ENCODE assay signal across 8 cellular contexts in genomic region chr4:65670331-65671031, GRCh38. TPM values are rescaled to one million over a fixed set of nuclear protein-coding genes. Genes with fewer than 3 reads are reported as not detected.
DNase-seq lines count a peak whose midpoint lies in the region; ATAC-seq, FAIRE-seq and TF ChIP-seq lines count a peak whose summit lies in the region.

Gene EPHA5 (minus strand): TSS chr4:65670489. CDS start chr4:65669742, 747 bp downstream.

- ATAC-seq in HG02642 (IDR thresholded peaks at IDR 0.05; ENCODE audit: poor library complexity, unreplicated experiment) (peak; percentile 66), HG03097 (IDR thresholded peaks at IDR 0.05; ENCODE audit: low FRiP score, unreplicated experiment) (no peak)

- peaks cover 26% of the 10 kb centered on the region for H3K27me3 Mint-ChIP-seq in chondrocyte (ENCODE audit: low read depth)

- H4K20me1 ChIP-seq in keratinocyte (ENCODE audit: control insufficient read depth, extremely low read depth, insufficient read depth, low read length) = peaks cover 2% of the 10 kb centered on the region

- no peaks in the 10 kb centered on the region for H3K79me2 ChIP-seq in keratinocyte (ENCODE audit: control insufficient read depth, insufficient read depth, low read length)

- TF ChIP-seq POLR2A in spleen (IDR thresholded peaks at IDR 0.05) = no peak

- no peak for TF ChIP-seq CTCF in BE2C (IDR thresholded peaks at IDR 0.05; ENCODE audit: low read depth, low read length)
- TF ChIP-seq CTCF in chondrocyte (IDR thresholded peaks at IDR 0.05) = peak; percentile 53
- TF ChIP-seq CTCF in keratinocyte (optimal IDR thresholded peaks at IDR 0.05 in 1 of 3, IDR thresholded peaks at IDR 0.05 in 1 of 3, conservative IDR thresholded peaks at IDR 0.05 in 1 of 3; ENCODE audit: extremely low read depth in 1 of 3, insufficient read depth in 2 of 3, low read length in 3 of 3) = peak; percentile 3 to 27 (median 10)
- TF ChIP-seq CTCF in spleen (IDR thresholded peaks at IDR 0.05 in 8 of 11, conservative IDR thresholded peaks at IDR 0.05 in 3 of 11) = peak in 2 of 11 experiments; percentile 6 to 14

- no peaks in the 10 kb centered on the region for H3K9me1 ChIP-seq in keratinocyte (ENCODE audit: control insufficient read depth, extremely low read depth, insufficient read depth, low read length)

- peak within 1 kb of the TSS; percentile 86 for H3K4me2 ChIP-seq in keratinocyte (ENCODE audit: control insufficient read depth, extremely low read depth, insufficient read depth, low read depth, low read length)

- FAIRE-seq in keratinocyte (lab: Jason Lieb, UNC) = no peak

- no peaks in the 10 kb centered on the region for H3K9me3 Mint-ChIP-seq in chondrocyte (ENCODE audit: low read depth)

- H3K27ac ChIP-seq in keratinocyte (ENCODE audit: control insufficient read depth, insufficient read depth, low read length) (no peak within 1 kb of the TSS), spleen (peak within 1 kb of the TSS in 2 of 8 donors; percentile 16 to 18)

- peak within 1 kb of the TSS; percentile 84 for H2AFZ ChIP-seq in keratinocyte (ENCODE audit: control insufficient read depth, low read length)

- H3K27me3 ChIP-seq in BE2C (peaks cover 47% of the 10 kb centered on the region), keratinocyte (ENCODE audit: control insufficient read depth, extremely low read depth, insufficient read depth, low read length) (peaks cover 42% of the 10 kb centered on the region), spleen (replicated peaks in 1 of 7) (peaks cover 0 to 57% (median 42%) of the 10 kb centered on the region in 7 donors)

- H3K27ac Mint-ChIP-seq in chondrocyte (ENCODE audit: unreplicated experiment) = peak within 1 kb of the TSS; percentile 33

- no peaks in the 10 kb centered on the region for H3K4me1 ChIP-seq in BE2C
- peaks cover 11% of the 10 kb centered on the region for H3K4me1 ChIP-seq in keratinocyte (ENCODE audit: control insufficient read depth, extremely low read depth, insufficient read depth, low read length)
- H3K4me1 ChIP-seq in spleen = peaks cover 0 to 30% (median 19%) of the 10 kb centered on the region in 6 donors

- intact Hi-C loops in spleen (cut with DNase I; ENCODE audit: low total_unique reads) = no loop called here

- H3K4me3 Mint-ChIP-seq in chondrocyte (ENCODE audit: unreplicated experiment) = peak within 1 kb of the TSS; percentile 73

- dilution Hi-C loops in keratinocyte (cut with MboI; ENCODE audit: extremely low pct_ligation_motif_present, low sequenced_read_pairs) = no loop called here

- peaks cover 46% of the 10 kb centered on the region for H3K4me1 Mint-ChIP-seq in chondrocyte (ENCODE audit: low read depth)

- peaks cover 2% of the 10 kb centered on the region for H3K36me3 Mint-ChIP-seq in chondrocyte (ENCODE audit: low read depth)

- DNase-seq in BE2C = peak; percentile 81
- peak; percentile 48 for DNase-seq in NCI-H82 treated with DMSO at 0.1 percent for 48 hours (lab: John Stamatoyannopoulos, UW; ENCODE audit: unreplicated experiment)
- peak; percentile 97 for DNase-seq in chondrocyte (ENCODE audit: low spot score)
- no peak for DNase-seq in keratinocyte (ENCODE audit: low read depth, low spot score)
- peak; percentile 72 for DNase-seq in spleen
- no peak for DNase-seq in cerebellar nuclear complex (lab: John Stamatoyannopoulos, UW)

- no peaks in the 10 kb centered on the region for H3K36me3 ChIP-seq in BE2C
- H3K36me3 ChIP-seq in keratinocyte (ENCODE audit: control insufficient read depth in 2 of 2, extremely low read depth in 1 of 2, insufficient read depth in 2 of 2, low read length in 2 of 2) = no peaks in the 10 kb centered on the region
- H3K36me3 ChIP-seq in spleen = no peaks in the 10 kb centered on the region

- 2 to 6% (median 4%) methylated on average over 30 to 51 of the region's 51 CpGs for WGBS in spleen, 5 donors

- H3K4me3 ChIP-seq in BE2C (ENCODE audit: low read depth, low read length) = peak within 1 kb of the TSS; percentile 70
- peak within 1 kb of the TSS; percentile 28 to 62 (median 61) for H3K4me3 ChIP-seq in keratinocyte (ENCODE audit: control insufficient read depth in 2 of 3, extremely low read depth in 1 of 3, insufficient read depth in 2 of 3, low read depth in 1 of 3, low read length in 3 of 3)
- peak within 1 kb of the TSS in 7 of 8 donors; percentile 4 to 59 (median 30) for H3K4me3 ChIP-seq in spleen

- no peaks in the 10 kb centered on the region for H3K9me3 ChIP-seq in BE2C
- H3K9me3 ChIP-seq in keratinocyte (ENCODE audit: control insufficient read depth, low read depth, low read length) = no peaks in the 10 kb centered on the region
- no peaks in the 10 kb centered on the region for H3K9me3 ChIP-seq in spleen

- H3K9ac ChIP-seq in keratinocyte (ENCODE audit: control insufficient read depth, extremely low read depth, insufficient read depth, low read length) = no peak within 1 kb of the TSS

RNA-seq across cellular contexts. Expression of gene EPHA5, which starts in this region (rescaled TPM):
- 0.76 TPM for polyA plus RNA-seq in BE2C (2012; ENCODE audit: insufficient read depth, insufficient read length, low read depth)
- total RNA-seq in chondrocyte (1.1 to 51.8 TPM (median 1.6 TPM) in 3 replicates), spleen (under 1 TPM; 0.17 to 0.93 (median 0.52) TPM)
- polyA plus RNA-seq in keratinocyte (not detected in 3 replicates), spleen (under 1 TPM; 0.02 to 0.10 (median 0.09) TPM)
- polyA plus RNA-seq in keratinocyte (2011; ENCODE audit: low read depth) = not detected
- not detected in 2 replicates for polyA plus RNA-seq in keratinocyte (2011; cell fraction: cytosol; rRNA removed)
- not detected in 2 replicates for polyA plus RNA-seq in keratinocyte (2011; cell fraction: nucleus; rRNA removed)
- not detected in 2 replicates for polyA plus RNA-seq in keratinocyte (2012; ENCODE audit: low replicate concordance)
- not detected in 3 replicates for polyA minus RNA-seq in keratinocyte
- not detected for polyA minus RNA-seq in keratinocyte (2011; cell fraction: cytosol; rRNA and poly(A)+ RNA removed)
- polyA minus RNA-seq in keratinocyte (2011; cell fraction: nucleus; rRNA and poly(A)+ RNA removed) = not detected in 2 replicates

Comparison
In these comparisons a context has a peak if more than half of its experiments do, and no peak if none do; other contexts are left out.
1. Peak in DNase-seq and H3K4me3 ChIP-seq in spleen; RNA of the gene not detected or under 1 TPM.
2. DNase-seq: peak in BE2C (single experiment), NCI-H82 treated with DMSO at 0.1 percent for 48 hours (single experiment) and chondrocyte (single experiment); none in keratinocyte (single experiment) and cerebellar nuclear complex (0 of 2).
3. Peak in every context shown above with its lines, with median percentiles within 50 percentile points of each other: H3K4me3 ChIP-seq.